25 cellular contexts compared by ENCODE assay signal in the genomic region with DNA sequence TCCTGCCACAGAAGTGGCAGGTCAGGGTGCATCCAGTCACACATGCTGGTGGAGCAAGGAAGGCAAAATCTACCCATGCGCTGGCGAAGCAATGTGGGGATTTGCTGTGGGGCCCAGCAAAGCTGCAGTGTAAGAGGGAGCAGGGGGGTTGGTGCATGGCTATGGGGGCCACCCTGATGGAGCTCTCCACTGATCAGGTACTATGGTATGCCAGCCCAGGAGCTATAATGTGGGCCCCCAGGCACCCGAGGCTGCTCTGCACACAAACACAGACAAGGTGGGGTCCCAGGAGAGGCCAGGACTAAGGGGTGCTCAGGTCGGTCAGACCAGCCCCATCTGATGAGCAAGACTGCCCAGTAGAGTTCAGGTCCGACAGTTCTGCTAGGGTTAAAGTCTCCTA.
"Had no signal": no experiment of that assay in that cellular context is flagged by ENCODE, and none has a peak within 500 bp of the region (broad histone marks: within the 10 kb centered on the region; RNA-seq: fewer than 3 reads in every experiment).

No MANE protein-coding gene starts in this region.

- H2AFZ ChIP-seq: hepatocyte had no signal

- H3K36me3 ChIP-seq: gastrocnemius medialis, left lung, lower lobe of right lung, ovary, right lobe of liver, stomach, thyroid gland, uterus had no signal

- H3K4me1 ChIP-seq: gastrocnemius medialis, left lung, lower lobe of right lung, right lobe of liver, stomach, thyroid gland, uterus had no signal

- H3K4me3 ChIP-seq: gastrocnemius medialis, hepatocyte, left lung, lower lobe of right lung, ovary, right lobe of liver, smooth muscle cell, stomach, thyroid gland, uterus had no signal

- H3K27me3 ChIP-seq: gastrocnemius medialis, hepatocyte, left lung, ovary, right lobe of liver, stomach, thyroid gland, uterus had no signal

- H3K4me2 ChIP-seq: hepatocyte, smooth muscle cell had no signal

- H3K27me3 Mint-ChIP-seq: type B pancreatic cell had no signal

- H3K4me3 Mint-ChIP-seq: effector memory CD8-positive, alpha-beta T cell; naive thymus-derived CD8-positive, alpha-beta T cell; nephron progenitor cell; type B pancreatic cell had no signal

- DNase-seq: cortex of kidney; effector memory CD8-positive, alpha-beta T cell; erythroblast; foreskin fibroblast; gastrocnemius medialis; head of caudate nucleus; left lung; lower lobe of right lung; naive thymus-derived CD8-positive, alpha-beta T cell; nephron progenitor cell; occipital lobe; retina; stimulated activated CD4-positive, alpha-beta T cell treated with anti-CD3 and anti-CD28 coated beads, Interleukin-12 subunit alpha, Interleukin-12 subunit beta, amount 100 ng/mL, for 4 hours; stimulated activated CD4-positive, alpha-beta T cell treated with anti-CD3 and anti-CD28 coated beads, Interleukin-1b, Interleukin-23, amount 100 ng/mL, for 48 hours; stimulated activated CD4-positive, alpha-beta T cell treated with anti-CD3 and anti-CD28 coated beads, Interleukin-4, amount 100 ng/mL, for 1 hour; stimulated activated CD8-positive, alpha-beta memory T cell treated with anti-CD3 and anti-CD28 coated beads, Interleukin-4, amount 100 ng/mL, for 48 hours; stimulated activated naive CD4-positive, alpha-beta T cell treated with Interleukin-2 at 50 U/mL for 16 hours; stomach; thyroid gland; uterus had no signal

- ATAC-seq: effector memory CD8-positive, alpha-beta T cell; gastrocnemius medialis; left lung; naive thymus-derived CD8-positive, alpha-beta T cell had no signal

- H3K27ac ChIP-seq: gastrocnemius medialis, hepatocyte, left lung, lower lobe of right lung, ovary, right lobe of liver, stomach, thyroid gland, uterus had no signal

- H3K9me3 ChIP-seq: gastrocnemius medialis, ovary, right lobe of liver, thyroid gland had no signal

- H3K27ac Mint-ChIP-seq: effector memory CD8-positive, alpha-beta T cell; naive thymus-derived CD8-positive, alpha-beta T cell; nephron progenitor cell; type B pancreatic cell had no signal

- H3K79me2 ChIP-seq: hepatocyte had no signal

- H3K4me1 Mint-ChIP-seq: naive thymus-derived CD8-positive, alpha-beta T cell; nephron progenitor cell had no signal
